13 cellular contexts compared by ENCODE assay signal in genomic region chr13:97429681-97430081, GRCh38. TPM values are rescaled to one million over a fixed set of nuclear protein-coding genes. Genes with fewer than 3 reads are reported as not detected.
DNase-seq lines count a peak whose midpoint lies in the region; ATAC-seq and TF ChIP-seq lines count a peak whose summit lies in the region.
"Had no signal": no experiment of that assay in that cellular context is flagged by ENCODE, and none has a peak within 500 bp of the region (broad histone marks: within the 10 kb centered on the region; RNA-seq: fewer than 3 reads in every experiment).

No MANE protein-coding gene starts in this region.

- H2BK15ac ChIP-seq in IMR-90 (ENCODE audit: low read depth, low read length): no peak overlapping the region; the same call in 2 of the 3 replicates

- CTCF ChIA-PET in IMR-90 (lab: Yijun Ruan, JAX): no interaction called here

- peak overlapping the region; percentile 27; the same call in 1 of the 2 replicates for H3K4me3 ChIP-seq in ACC112 (ENCODE audit: low read depth, low read length)
- peak overlapping the region; percentile 2; the same call in 1 of the 2 replicates for H3K4me3 ChIP-seq in IMR-90 (ENCODE audit: insufficient read depth, low read depth, low read length)
- peak overlapping the region; percentile 16 to 34 for H3K4me3 ChIP-seq in muscle layer of duodenum (ENCODE audit: low read depth in 1 of 2, low read length in 2 of 2)

- no peak overlapping the region for H3K56ac ChIP-seq in IMR-90 (ENCODE audit: extremely low read depth, insufficient read depth, low read length)

- intact Hi-C loops in IMR-90 (cut with micrococcal nuclease): loop anchor here (5.0 to 10.0 kb wide), 2 partner anchors 62 to 115 kb away; no protein-coding TSS in a partner anchor

- in situ Hi-C loops in IMR-90 (cut with MboI; ENCODE audit: low sequenced_read_pairs): no loop called here

- H2AK9ac ChIP-seq in IMR-90 (replicated peaks; ENCODE audit: low read depth, low read length, poor library complexity): no peak overlapping the region

- H3K4me1 ChIP-seq in ACC112 (ENCODE audit: control insufficient read depth, insufficient read depth, low read length, unreplicated experiment): peaks cover 4% of the 10 kb centered on the region
- H3K4me1 ChIP-seq in IMR-90 (ENCODE audit: control insufficient read depth, insufficient read depth, low read length): peaks cover 4% of the 10 kb centered on the region
- peaks cover 0 to 14% of the 10 kb centered on the region in 2 donors for H3K4me1 ChIP-seq in muscle layer of duodenum (ENCODE audit: control insufficient read depth in 1 of 2, insufficient read depth in 2 of 2, low read length in 2 of 2)

- TF ChIP-seq POLR2A in IMR-90 (IDR thresholded peaks at IDR 0.05; ENCODE audit: low read depth, low read length): no peak

- peaks cover 4% of the 10 kb centered on the region for H4K20me1 ChIP-seq in IMR-90 (ENCODE audit: insufficient read depth, low read length)

- no peak for ATAC-seq in IMR-90 (ENCODE audit: low read depth)
- ATAC-seq in GM18907 (IDR thresholded peaks at IDR 0.05; ENCODE audit: unreplicated experiment): no peak
- no peak for ATAC-seq in GM21737 (IDR thresholded peaks at IDR 0.05; ENCODE audit: unreplicated experiment)
- ATAC-seq in GM19455 (IDR thresholded peaks at IDR 0.05; ENCODE audit: unreplicated experiment): no peak
- ATAC-seq in GM18519 (IDR thresholded peaks at IDR 0.05; ENCODE audit: low FRiP score, unreplicated experiment): no peak
- ATAC-seq: HCT116 had no signal

- H3K9me3 ChIP-seq in IMR-90 (ENCODE audit: control insufficient read depth, insufficient read depth, low read length): no peaks in the 10 kb centered on the region
- no peaks in the 10 kb centered on the region for H3K9me3 ChIP-seq in muscle layer of duodenum (ENCODE audit: control insufficient read depth in 1 of 2, low read length in 2 of 2)

- 20% methylated on average over 3 of the region's 6 CpGs; no CpG with 5 or more reads in 1 of the 2 experiments for WGBS in IMR-90 (ENCODE audit: extremely low coverage in 2 of 2, insufficient read length in 1 of 2), 2 experiments

- no peaks in the 10 kb centered on the region for H3K27me3 ChIP-seq in ACC112 (ENCODE audit: insufficient read depth, low read length)
- H3K27me3 ChIP-seq in IMR-90 (ENCODE audit: control insufficient read depth, insufficient read depth, low read length): no peaks in the 10 kb centered on the region
- H3K27me3 ChIP-seq in muscle layer of duodenum (ENCODE audit: low read depth, low read length): no peaks in the 10 kb centered on the region

- H4K91ac ChIP-seq in IMR-90 (ENCODE audit: insufficient read depth, low read depth, low read length): peak overlapping the region; percentile 9; the same call in 1 of the 2 replicates

- H3K4ac ChIP-seq in IMR-90 (ENCODE audit: low read depth, low read length): peak overlapping the region; percentile 18; the same call in 1 of the 2 replicates

- H2BK120ac ChIP-seq in IMR-90 (ENCODE audit: low read depth, low read length): peak overlapping the region; percentile 12; the same call in 1 of the 2 replicates

- BruUV-seq in IMR-90 (replicated peaks; lab: Mats Ljungman, UMichigan): no TSS peak

- H4K5ac ChIP-seq in IMR-90 (ENCODE audit: low read depth, low read length): peak overlapping the region; percentile 35

- H3K79me2 ChIP-seq in ACC112 (ENCODE audit: control insufficient read depth, insufficient read depth, low read length, unreplicated experiment): peaks cover 2% of the 10 kb centered on the region

- H3K4me2 ChIP-seq in IMR-90 (ENCODE audit: low read depth, low read length): peak overlapping the region; percentile 31

- no peak overlapping the region for H2AK5ac ChIP-seq in IMR-90 (ENCODE audit: low read depth, low read length)

- TF ChIP-seq CTCF in IMR-90 (conservative IDR thresholded peaks at IDR 0.05; ENCODE audit: low read depth, low read length): no peak

- H3K9ac ChIP-seq in IMR-90 (ENCODE audit: low read depth, low read length): peak overlapping the region; percentile 1; the same call in 1 of the 2 replicates

- H3K14ac ChIP-seq in IMR-90 (replicated peaks; ENCODE audit: low read depth, low read length): peak overlapping the region; percentile 24; the same call in 1 of the 2 replicates

- H2BK20ac ChIP-seq in IMR-90 (ENCODE audit: low read depth, low read length): peak overlapping the region; percentile 16; the same call in 1 of the 2 replicates

- peaks cover 3 to 22% of the 10 kb centered on the region in 2 experiments; a peak in 3 of 4 replicates for H3K79me1 ChIP-seq in IMR-90 (ENCODE audit: low read depth in 1 of 2, low read length in 2 of 2)

- DNase-seq in IMR-90 (peak; percentile 50), caudate nucleus (lab: John Stamatoyannopoulos, UW) (peak in 36 of 61 donors; percentile 1 to 74 (median 26))
- DNase-seq: activated effector memory CD4-positive, alpha-beta T cell treated with Interleukin-2 at 50 U/mL for 16 hours; NCI-H526; T-helper 9 cell had no signal

- peak overlapping the region; percentile 46 to 77; a peak in 3 of 4 replicates for H4K8ac ChIP-seq in IMR-90 (ENCODE audit: low read depth in 2 of 2, low read length in 2 of 2)

- H3K23ac ChIP-seq in IMR-90 (ENCODE audit: low read depth, low read length): no peak overlapping the region

- H3K27ac ChIP-seq in ACC112 (ENCODE audit: low read depth, low read length) (no peak overlapping the region), IMR-90 (ENCODE audit: insufficient read depth, low read length) (peak overlapping the region; percentile 37; the same call in 1 of the 2 replicates), caudate nucleus (ENCODE audit: low read depth, low read length) (peak overlapping the region; percentile 82), muscle layer of duodenum (ENCODE audit: low read length) (no peak overlapping the region)
- H3K27ac ChIP-seq: HL-60 had no signal

- H3K18ac ChIP-seq in IMR-90 (ENCODE audit: low read depth, low read length): peak overlapping the region; percentile 1; the same call in 1 of the 2 replicates

- no peak overlapping the region for H2AFZ ChIP-seq in ACC112 (ENCODE audit: low read length, unreplicated experiment)
- H2AFZ ChIP-seq in IMR-90 (replicated peaks; ENCODE audit: low read length, poor library complexity): peak overlapping the region; percentile 60

- POLR2A ChIA-PET in IMR-90 (lab: Charles Lee; ENCODE audit: unreplicated experiment): interaction anchor here (0.6 kb wide), 1 partner anchor 193 kb away, joined by 10 read pairs; no protein-coding TSS in a partner anchor

- H3K9me1 ChIP-seq in IMR-90 (ENCODE audit: insufficient read depth, low read length): no peaks in the 10 kb centered on the region; the same call in 1 of the 2 replicates

- no peaks in the 10 kb centered on the region for H3K36me3 ChIP-seq in ACC112 (ENCODE audit: insufficient read depth, low read length)
- H3K36me3 ChIP-seq in IMR-90 (ENCODE audit: control insufficient read depth, insufficient read depth, low read length): no peaks in the 10 kb centered on the region
- H3K36me3 ChIP-seq in muscle layer of duodenum (ENCODE audit: control insufficient read depth in 1 of 2, insufficient read depth in 2 of 2, low read length in 2 of 2): peaks cover 0 to 4% of the 10 kb centered on the region in 2 donors

- no peak overlapping the region for H2BK5ac ChIP-seq in IMR-90 (ENCODE audit: low read depth, low read length, poor library complexity, severe bottlenecking)

- TF ChIP-seq RAD21 in IMR-90 (IDR thresholded peaks at IDR 0.05; ENCODE audit: low read length): no peak

- dilution Hi-C loops in IMR-90 (cut with HindIII; ENCODE audit: low sequenced_read_pairs, unreplicated experiment): no loop called here

TF ChIP-seq in IMR-90, 13 proteins besides CTCF, POLR2A, EP300 and RAD21:
- TF ChIP-seq FOS (IDR thresholded peaks at IDR 0.05; ENCODE audit: low read depth, low read length) (no peak), CHD1 (IDR thresholded peaks at IDR 0.05; ENCODE audit: low read depth, low read length) (no peak), ELK1 (IDR thresholded peaks at IDR 0.05; ENCODE audit: borderline replicate concordance, low read depth, low read length) (no peak), NFE2L2 (IDR thresholded peaks at IDR 0.05; ENCODE audit: low read depth, low read length) (no peak), SMC3 (IDR thresholded peaks at IDR 0.05; ENCODE audit: low read depth, low read length) (no peak), MAZ (IDR thresholded peaks at IDR 0.05; ENCODE audit: borderline replicate concordance, low read depth, low read length) (no peak), CEBPB (IDR thresholded peaks at IDR 0.05; ENCODE audit: low read depth, low read length) (peak; percentile 84), USF2 (IDR thresholded peaks at IDR 0.05; ENCODE audit: low read depth, low read length) (peak; percentile 61), BHLHE40 (IDR thresholded peaks at IDR 0.05; ENCODE audit: low read depth, low read length) (peak; percentile 43; the same call in 1 of the 2 replicates), RCOR1 (IDR thresholded peaks at IDR 0.05; ENCODE audit: insufficient replicate concordance, low read length) (no peak), MAFK (IDR thresholded peaks at IDR 0.05; ENCODE audit: low read depth, low read length) (no peak), RFX5 (IDR thresholded peaks at IDR 0.05; ENCODE audit: low read depth, low read length) (no peak), MXI1 (IDR thresholded peaks at IDR 0.05; ENCODE audit: borderline replicate concordance, low read depth, low read length) (no peak)

RNA-seq across cellular contexts. Expression of gene RAP2A, which starts 4.3 kb away (rescaled TPM):
- total RNA-seq in IMR-90 (2012; rRNA removed): 21.0 and 28.9 TPM in 2 replicates
- polyA plus RNA-seq in IMR-90 (2012; rRNA removed): 5.5 and 6.4 TPM in 2 replicates
- 1.3 and 2.1 TPM in 2 replicates for polyA plus RNA-seq in IMR-90 (2012; cell fraction: cytosol; rRNA removed)
- 1.4 and 6.4 TPM in 2 replicates for polyA plus RNA-seq in IMR-90 (2012; cell fraction: nucleus; rRNA removed; ENCODE audit: low replicate concordance)

Comparison
In these comparisons a context has a peak if more than half of its experiments do, and no peak if none do; other contexts are left out.
1. H3K27ac ChIP-seq: peak in IMR-90 (single experiment) and caudate nucleus (single experiment); none in ACC112 (single experiment) and muscle layer of duodenum (single experiment).
2. Peak in every context shown above with its lines, with median percentiles within 50 percentile points of each other: H3K4me3 ChIP-seq.